Comparison of ENCODE assay signal across 21 cellular contexts in the genomic region with DNA sequence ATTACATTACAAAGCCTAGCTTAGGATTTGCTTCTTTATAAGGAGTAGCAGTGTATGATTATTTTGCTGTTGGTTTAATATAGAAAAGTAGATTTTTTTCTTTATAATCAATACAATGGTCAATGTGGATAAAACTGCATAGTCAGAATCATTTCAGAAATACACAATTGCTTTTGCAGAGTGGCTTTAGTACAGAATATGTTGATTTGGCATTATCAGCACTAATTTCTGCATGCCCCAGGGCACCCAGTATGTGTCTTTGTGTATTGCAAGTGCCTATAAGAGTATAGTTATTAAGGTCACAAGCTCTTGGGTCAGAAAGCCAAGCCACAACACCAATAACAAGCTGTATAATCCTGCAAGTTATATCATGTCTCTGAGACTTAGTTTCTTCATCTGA.
"Had no signal": no experiment of that assay in that cellular context is flagged by ENCODE, and none has a peak within 500 bp of the region (broad histone marks: within the 10 kb centered on the region; RNA-seq: fewer than 3 reads in every experiment).

No MANE protein-coding gene starts in this region.

- H3K4me1 ChIP-seq: Peyer's patch had no signal

- H3K9me3 ChIP-seq: Peyer's patch, SJCRH30 had no signal

- DNase-seq: KBM-7, MV-4-11, NCI-H1048, NCI-H1105, NCI-H1436, NCI-H187, NCI-H2029, NCI-H2081 treated with DMSO at 0.1 percent for 48 hours, NCI-H2171, NCI-H226, NCI-H510A, NCI-H69, NCI-H774, OCI-M1, PC-9, Peyer's patch, SHP77 treated with DMSO at 0.1 percent for 48 hours, SJCRH30 had no signal

- H3K4me2 ChIP-seq: PC-9 had no signal

- H3K27ac ChIP-seq: HL-60, PC-9, Peyer's patch, SJCRH30 had no signal

- ATAC-seq: SK-N-SH treated with all-trans-retinoic acid at 6 μM for 48 hours had no signal

- H2AFZ ChIP-seq: PC-9 had no signal

- H3K36me3 ChIP-seq: Peyer's patch, SJCRH30 had no signal

- FAIRE-seq: HTR-8/SVneo had no signal

- H3K27me3 ChIP-seq: Peyer's patch, SJCRH30 had no signal

- H3K4me3 ChIP-seq: PC-9, Peyer's patch, SJCRH30 had no signal
